Comparison of ENCODE assay signal across 8 cellular contexts in genomic region chr19:48966541-48967345, GRCh38. TPM values are rescaled to one million over a fixed set of nuclear protein-coding genes. Genes with fewer than 3 reads are reported as not detected.
DNase-seq lines count a peak whose midpoint lies in the region; ATAC-seq and TF ChIP-seq lines count a peak whose summit lies in the region.

No MANE protein-coding gene starts in this region.

- H3K4me3 ChIP-seq in OCI-LY3 (ENCODE audit: low read length) (peak overlapping the region; percentile 91), ectodermal cell (ENCODE audit: insufficient read depth, low read depth, low read length) (peak overlapping the region; percentile 66), neuron (ENCODE audit: low read length) (peak overlapping the region; percentile 78)

- WGBS in ectodermal cell, 2 experiments, result 92 to 94% methylated on average over 10 of the region's 10 CpGs

- H3K27ac ChIP-seq in OCI-LY3 (ENCODE audit: low read length) (peak overlapping the region; percentile 77), ectodermal cell (ENCODE audit: insufficient read depth, low read depth, low read length, poor library complexity, severe bottlenecking) (no peak overlapping the region)

- H3K4me2 ChIP-seq in OCI-LY3 (ENCODE audit: low read length), result peak overlapping the region; percentile 88

- ATAC-seq in HG03095 (IDR thresholded peaks at IDR 0.05; ENCODE audit: unreplicated experiment), result no peak

- no peak for DNase-seq in AG20443 (ENCODE audit: low spot score)
- DNase-seq in NCI-H1092 treated with DMSO at 0.1 percent for 48 hours (lab: John Stamatoyannopoulos, UW), result no peak
- DNase-seq in NCI-H1694 (lab: John Stamatoyannopoulos, UW), result no peak

- peaks cover 21% of the 10 kb centered on the region for H4K20me1 ChIP-seq in OCI-LY3 (ENCODE audit: insufficient read depth, low read length)

- no peak for TF ChIP-seq CTCF in OCI-LY3 (IDR thresholded peaks at IDR 0.05; ENCODE audit: low read depth, low read length)

- H3K9me3 ChIP-seq in OCI-LY3 (ENCODE audit: insufficient read depth, low read length) (no peaks in the 10 kb centered on the region), ectodermal cell (ENCODE audit: control insufficient read depth, low read length) (no peaks in the 10 kb centered on the region), neuron (ENCODE audit: low read length) (peaks cover 3% of the 10 kb centered on the region)

- H3K27me3 ChIP-seq in OCI-LY3 (ENCODE audit: low read depth, low read length) (no peaks in the 10 kb centered on the region), ectodermal cell (ENCODE audit: control insufficient read depth, insufficient read depth, low read length, poor library complexity, severe bottlenecking) (no peaks in the 10 kb centered on the region), neuron (ENCODE audit: insufficient read depth, low read length) (no peaks in the 10 kb centered on the region)

- H3K36me3 ChIP-seq in OCI-LY3 (replicated peaks; ENCODE audit: low read depth, low read length) (peaks cover 46% of the 10 kb centered on the region), ectodermal cell (ENCODE audit: control insufficient read depth, insufficient read depth, low read length) (peaks cover 19% of the 10 kb centered on the region), neuron (ENCODE audit: insufficient read depth, low read length) (peaks cover 26% of the 10 kb centered on the region)

- peak; percentile 15 for TF ChIP-seq POLR2A in GM19193 (IDR thresholded peaks at IDR 0.05; ENCODE audit: extremely low read depth, insufficient read depth, insufficient read length)

- peaks cover 69% of the 10 kb centered on the region for H3K4me1 ChIP-seq in OCI-LY3 (ENCODE audit: low read length)
- H3K4me1 ChIP-seq in ectodermal cell (ENCODE audit: control insufficient read depth, insufficient read depth, low read length), result peaks cover 26% of the 10 kb centered on the region
- H3K4me1 ChIP-seq in neuron (ENCODE audit: insufficient read depth, low read length), result peaks cover 24% of the 10 kb centered on the region

- H3K79me2 ChIP-seq in OCI-LY3 (ENCODE audit: low read length), result peaks cover 34% of the 10 kb centered on the region

- H3K9ac ChIP-seq in OCI-LY3 (ENCODE audit: low read length), result peak overlapping the region; percentile 91

- H2AFZ ChIP-seq in OCI-LY3 (ENCODE audit: low read depth, low read length) (no peak overlapping the region), neuron (ENCODE audit: low read depth, low read length) (no peak overlapping the region)

RNA-seq across cellular contexts. Expression of gene FTL, which starts 1.6 kb away (rescaled TPM):
- 2,241 TPM for polyA plus RNA-seq in ectodermal cell (2013, experiment 1 of 4)
- 2,027 TPM for polyA plus RNA-seq in ectodermal cell (2013, experiment 2 of 4)
- polyA plus RNA-seq in ectodermal cell (2013, experiment 3 of 4), result 1,586 TPM
- 1,567 TPM for polyA plus RNA-seq in ectodermal cell (2013, experiment 4 of 4)

RNA-seq across cellular contexts. Expression of gene BAX, which starts 12.1 kb away (rescaled TPM):
- 140 TPM for polyA plus RNA-seq in ectodermal cell (2013, experiment 1 of 4)
- 131 TPM for polyA plus RNA-seq in ectodermal cell (2013, experiment 2 of 4)
- polyA plus RNA-seq in ectodermal cell (2013, experiment 3 of 4), result 77.7 TPM
- 119 TPM for polyA plus RNA-seq in ectodermal cell (2013, experiment 4 of 4)

RNA-seq across cellular contexts. Expression of gene GYS1, which starts 26.4 kb away (rescaled TPM):
- polyA plus RNA-seq in ectodermal cell (2013, experiment 1 of 4), result 39.2 TPM
- polyA plus RNA-seq in ectodermal cell (2013, experiment 2 of 4), result 42.7 TPM
- polyA plus RNA-seq in ectodermal cell (2013, experiment 3 of 4), result 31.1 TPM
- 30.9 TPM for polyA plus RNA-seq in ectodermal cell (2013, experiment 4 of 4)

RNA-seq across cellular contexts. Expression of gene RUVBL2, which starts 26.9 kb away (rescaled TPM):
- 119 TPM for polyA plus RNA-seq in ectodermal cell (2013, experiment 1 of 4)
- 110 TPM for polyA plus RNA-seq in ectodermal cell (2013, experiment 2 of 4)
- 72.2 TPM for polyA plus RNA-seq in ectodermal cell (2013, experiment 3 of 4)
- 71.0 TPM for polyA plus RNA-seq in ectodermal cell (2013, experiment 4 of 4)

RNA-seq across cellular contexts. Expression of gene DHDH, which starts 33.2 kb away (rescaled TPM):
- 3.1 TPM for polyA plus RNA-seq in ectodermal cell (2013, experiment 1 of 4)
- 0.73 TPM for polyA plus RNA-seq in ectodermal cell (2013, experiment 2 of 4)
- 1.3 TPM for polyA plus RNA-seq in ectodermal cell (2013, experiment 3 of 4)
- 1.5 TPM for polyA plus RNA-seq in ectodermal cell (2013, experiment 4 of 4)
